In genomic region chr6:142013286-142013685, GRCh38 we compare ENCODE assay signal across 11 cellular contexts.
DNase-seq lines count a peak whose midpoint lies in the region; ATAC-seq, FAIRE-seq and TF ChIP-seq lines count a peak whose summit lies in the region.
"Had no signal": no experiment of that assay in that cellular context is flagged by ENCODE, and none has a peak within 500 bp of the region (broad histone marks: within the 10 kb centered on the region; RNA-seq: fewer than 3 reads in every experiment).

No MANE protein-coding gene starts in this region.

- H3K9me3 ChIP-seq in GM12878 (replicated peaks; ENCODE audit: control insufficient read depth, insufficient read depth, low read length), result no peaks in the 10 kb centered on the region
- no peaks in the 10 kb centered on the region for H3K9me3 ChIP-seq in neural progenitor cell (ENCODE audit: low read depth)
- H3K9me3 ChIP-seq in CD4-positive, alpha-beta T cell (ENCODE audit: control insufficient read depth, low read length), result no peaks in the 10 kb centered on the region

- no peak for FAIRE-seq in GM12878 (lab: Jason Lieb, UNC)

- no peak overlapping the region for H3K9ac ChIP-seq in GM12878 (ENCODE audit: control insufficient read depth, insufficient read depth, low read length)
- no peak overlapping the region for H3K9ac ChIP-seq in neural progenitor cell

- CTCF ChIA-PET in GM12878 (lab: Yijun Ruan, JAX), result no interaction called here
- CTCF ChIA-PET in CD4-positive, alpha-beta T cell (lab: Charles Lee), result no interaction called here

- TF ChIP-seq POLR2A in GM12878 (IDR thresholded peaks at IDR 0.05; ENCODE audit: low read depth, low read length), result no peak

- peaks cover under 1% of the 10 kb centered on the region for H3K9me3 Mint-ChIP-seq in neural progenitor cell
- H3K9me3 Mint-ChIP-seq in CD4-positive, alpha-beta T cell, result no peaks in the 10 kb centered on the region

- no peak overlapping the region for H2AFZ ChIP-seq in GM12878 (ENCODE audit: control insufficient read depth, low read depth, low read length)
- H2AFZ ChIP-seq in neural progenitor cell (replicated peaks), result no peak overlapping the region

- H3K36me3 ChIP-seq in GM12878 (ENCODE audit: control insufficient read depth in 2 of 2, insufficient read depth in 2 of 2, low read length in 1 of 2) (no peaks in the 10 kb centered on the region), neural progenitor cell (no peaks in the 10 kb centered on the region)

- no peak overlapping the region for H3K4me3 ChIP-seq in GM12878
- H3K4me3 ChIP-seq in neural progenitor cell, result no peak overlapping the region

- H3K36me3 Mint-ChIP-seq in neural progenitor cell, result no peaks in the 10 kb centered on the region
- H3K36me3 Mint-ChIP-seq in CD4-positive, alpha-beta T cell (ENCODE audit: low read depth), result no peaks in the 10 kb centered on the region
- H3K36me3 Mint-ChIP-seq: naive B cell had no signal

- no peak overlapping the region for H3K4me3 Mint-ChIP-seq in neural progenitor cell
- no peak overlapping the region for H3K4me3 Mint-ChIP-seq in CD4-positive, alpha-beta T cell
- H3K4me3 Mint-ChIP-seq: naive B cell had no signal

- H3F3A ChIP-seq in neural progenitor cell (ENCODE audit: low read depth), result peaks cover 9% of the 10 kb centered on the region

- no peaks in the 10 kb centered on the region for H3K79me2 ChIP-seq in GM12878 (ENCODE audit: control insufficient read depth, insufficient read depth, low read length)
- no peaks in the 10 kb centered on the region for H3K79me2 ChIP-seq in neural progenitor cell (ENCODE audit: low read depth)

- intact Hi-C loops in GM12878 (cut with micrococcal nuclease; ENCODE audit: unreplicated experiment), result no loop called here
- intact Hi-C loops in CD4-positive, alpha-beta T cell (cut with DNase I, micrococcal nuclease), result no loop called here

- H3K4me2 ChIP-seq in GM12878 (ENCODE audit: control insufficient read depth, insufficient read depth) (no peak overlapping the region), neural progenitor cell (no peak overlapping the region)

- in situ Hi-C loops in GM12878 (cut with MboI), result no loop called here

- no peak for TF ChIP-seq EP300 in GM12878 (IDR thresholded peaks at IDR 0.05; ENCODE audit: borderline replicate concordance in 1 of 2, control insufficient read depth in 1 of 2, low read depth in 2 of 2, low read length in 2 of 2)

- H3K27me3 Mint-ChIP-seq in neural progenitor cell (ENCODE audit: insufficient read depth, low read depth), result no peaks in the 10 kb centered on the region
- H3K27me3 Mint-ChIP-seq in CD4-positive, alpha-beta T cell, result peaks cover 12% of the 10 kb centered on the region
- H3K27me3 Mint-ChIP-seq: naive B cell had no signal

- TF ChIP-seq CTCF in GM12878 (IDR thresholded peaks at IDR 0.05 in 2 of 3, conservative IDR thresholded peaks at IDR 0.05 in 1 of 3; ENCODE audit: control insufficient read depth in 2 of 3, extremely low read depth in 1 of 3, insufficient read depth in 1 of 3, low read depth in 3 of 3, low read length in 3 of 3) (no peak), neural progenitor cell (IDR thresholded peaks at IDR 0.05) (no peak)
- TF ChIP-seq CTCF in CD4-positive, alpha-beta T cell (IDR thresholded peaks at IDR 0.05), result no peak

- H3K4me1 ChIP-seq in GM12878 (ENCODE audit: control insufficient read depth, insufficient read depth, low read length), result no peaks in the 10 kb centered on the region
- H3K4me1 ChIP-seq in neural progenitor cell, result peaks cover 26% of the 10 kb centered on the region

- H4K20me1 ChIP-seq in GM12878 (ENCODE audit: control insufficient read depth, insufficient read depth), result no peaks in the 10 kb centered on the region
- no peaks in the 10 kb centered on the region for H4K20me1 ChIP-seq in neural progenitor cell (ENCODE audit: low read depth)

- RAD21 ChIA-PET in GM12878 (lab: Charles Lee; ENCODE audit: unreplicated experiment), result no interaction called here

- SMC1A ChIA-PET in GM12878 (lab: Charles Lee; ENCODE audit: uncharacterized antibody, unreplicated experiment), result no interaction called here

- H3K27ac ChIP-seq in GM12878 (ENCODE audit: control insufficient read depth, insufficient read depth) (no peak overlapping the region), neural progenitor cell (no peak overlapping the region)
- H3K27ac ChIP-seq in CD4-positive, alpha-beta T cell (ENCODE audit: low read depth, low read length), result no peak overlapping the region

- DNase-seq in A172 (ENCODE audit: low spot score) (peak; percentile 93), GM12878 (ENCODE audit: low read depth, low spot score) (no peak), neural progenitor cell (ENCODE audit: low spot score) (no peak), NCI-H748 (lab: John Stamatoyannopoulos, UW; ENCODE audit: unreplicated experiment) (no peak), NCI-H748 treated with DMSO at 0.1 percent for 48 hours (lab: John Stamatoyannopoulos, UW) (no peak)
- DNase-seq in CD4-positive, alpha-beta T cell, result no peak
- DNase-seq: activated effector memory CD4-positive, alpha-beta T cell treated with anti-CD3 and anti-CD28 coated beads, Interleukin-2, amount 50 U/mL, for 16 hours; naive B cell; NCI-H1417 had no signal

- H3K27me3 ChIP-seq in GM12878 (replicated peaks in 1 of 2; ENCODE audit: control insufficient read depth in 2 of 2, insufficient read depth in 2 of 2, low read length in 1 of 2) (no peaks in the 10 kb centered on the region), neural progenitor cell (no peaks in the 10 kb centered on the region)
- no peaks in the 10 kb centered on the region for H3K27me3 ChIP-seq in CD4-positive, alpha-beta T cell (ENCODE audit: control insufficient read depth, insufficient read depth, low read length)

- H3K4me1 Mint-ChIP-seq in neural progenitor cell, result peaks cover 21% of the 10 kb centered on the region
- H3K4me1 Mint-ChIP-seq in CD4-positive, alpha-beta T cell (ENCODE audit: low read depth), result no peaks in the 10 kb centered on the region
- H3K4me1 Mint-ChIP-seq: naive B cell had no signal

- H3K27ac Mint-ChIP-seq in neural progenitor cell, result no peak overlapping the region
- H3K27ac Mint-ChIP-seq in CD4-positive, alpha-beta T cell, result no peak overlapping the region

- POLR2A ChIA-PET in GM12878 (lab: Charles Lee), result no interaction called here
- POLR2A ChIA-PET in CD4-positive, alpha-beta T cell (lab: Charles Lee), result no interaction called here

- no peak for TF ChIP-seq RAD21 in GM12878 (IDR thresholded peaks at IDR 0.05; ENCODE audit: insufficient read depth, low read depth, low read length)

- BruUV-seq in GM12878 (replicated peaks; lab: Mats Ljungman, UMichigan), result no TSS peak

- peak; percentile 87 for ATAC-seq in GM19043 (IDR thresholded peaks at IDR 0.05; ENCODE audit: low read depth, unreplicated experiment)
- peak; percentile 87 for ATAC-seq in HG03159 (IDR thresholded peaks at IDR 0.05; ENCODE audit: unreplicated experiment)
- ATAC-seq in GM12878, result peak; percentile 73
- ATAC-seq in CD4-positive, alpha-beta T cell (ENCODE audit: poor library complexity), result no peak

TF ChIP-seq in GM12878, 131 proteins besides CTCF, POLR2A, EP300 and RAD21 (continues in another document):
- TF ChIP-seq HCFC1 (IDR thresholded peaks at IDR 0.05; ENCODE audit: low read length) (no peak), CBFB (IDR thresholded peaks at IDR 0.05; ENCODE audit: low read depth) (no peak), RUNX3 (IDR thresholded peaks at IDR 0.05; ENCODE audit: low read length) (peak; percentile 72), MEF2A (IDR thresholded peaks at IDR 0.05; ENCODE audit: insufficient read depth, low read depth, low read length) (0 out of 2 replicates have a peak, but pooled peaks have one; percentile 32), PBX3 (IDR thresholded peaks at IDR 0.05; ENCODE audit: insufficient replicate concordance, low read depth, low read length) (no peak), SRF (IDR thresholded peaks at IDR 0.05; ENCODE audit: low read depth in 2 of 2, low read length in 2 of 2) (no peak), CEBPB (IDR thresholded peaks at IDR 0.05; ENCODE audit: borderline replicate concordance in 1 of 2, low read depth in 2 of 2, low read length in 2 of 2) (no peak), BRCA1 (IDR thresholded peaks at IDR 0.05; ENCODE audit: low read depth, low read length) (no peak)
- TF ChIP-seq, protein P1, sequence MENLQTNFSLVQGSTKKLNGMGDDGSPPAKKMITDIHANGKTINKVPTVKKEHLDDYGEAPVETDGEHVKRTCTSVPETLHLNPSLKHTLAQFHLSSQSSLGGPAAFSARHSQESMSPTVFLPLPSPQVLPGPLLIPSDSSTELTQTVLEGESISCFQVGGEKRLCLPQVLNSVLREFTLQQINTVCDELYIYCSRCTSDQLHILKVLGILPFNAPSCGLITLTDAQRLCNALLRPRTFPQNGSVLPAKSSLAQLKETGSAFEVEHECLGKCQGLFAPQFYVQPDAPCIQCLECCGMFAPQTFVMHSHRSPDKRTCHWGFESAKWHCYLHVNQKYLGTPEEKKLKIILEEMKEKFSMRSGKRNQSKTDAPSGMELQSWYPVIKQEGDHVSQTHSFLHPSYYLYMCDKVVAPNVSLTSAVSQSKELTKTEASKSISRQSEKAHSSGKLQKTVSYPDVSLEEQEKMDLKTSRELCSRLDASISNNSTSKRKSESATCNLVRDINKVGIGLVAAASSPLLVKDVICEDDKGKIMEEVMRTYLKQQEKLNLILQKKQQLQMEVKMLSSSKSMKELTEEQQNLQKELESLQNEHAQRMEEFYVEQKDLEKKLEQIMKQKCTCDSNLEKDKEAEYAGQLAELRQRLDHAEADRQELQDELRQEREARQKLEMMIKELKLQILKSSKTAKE (IDR thresholded peaks at IDR 0.05; ENCODE audit: low read depth, poor library complexity, severe bottlenecking), result no peak
